In the genomic region with DNA sequence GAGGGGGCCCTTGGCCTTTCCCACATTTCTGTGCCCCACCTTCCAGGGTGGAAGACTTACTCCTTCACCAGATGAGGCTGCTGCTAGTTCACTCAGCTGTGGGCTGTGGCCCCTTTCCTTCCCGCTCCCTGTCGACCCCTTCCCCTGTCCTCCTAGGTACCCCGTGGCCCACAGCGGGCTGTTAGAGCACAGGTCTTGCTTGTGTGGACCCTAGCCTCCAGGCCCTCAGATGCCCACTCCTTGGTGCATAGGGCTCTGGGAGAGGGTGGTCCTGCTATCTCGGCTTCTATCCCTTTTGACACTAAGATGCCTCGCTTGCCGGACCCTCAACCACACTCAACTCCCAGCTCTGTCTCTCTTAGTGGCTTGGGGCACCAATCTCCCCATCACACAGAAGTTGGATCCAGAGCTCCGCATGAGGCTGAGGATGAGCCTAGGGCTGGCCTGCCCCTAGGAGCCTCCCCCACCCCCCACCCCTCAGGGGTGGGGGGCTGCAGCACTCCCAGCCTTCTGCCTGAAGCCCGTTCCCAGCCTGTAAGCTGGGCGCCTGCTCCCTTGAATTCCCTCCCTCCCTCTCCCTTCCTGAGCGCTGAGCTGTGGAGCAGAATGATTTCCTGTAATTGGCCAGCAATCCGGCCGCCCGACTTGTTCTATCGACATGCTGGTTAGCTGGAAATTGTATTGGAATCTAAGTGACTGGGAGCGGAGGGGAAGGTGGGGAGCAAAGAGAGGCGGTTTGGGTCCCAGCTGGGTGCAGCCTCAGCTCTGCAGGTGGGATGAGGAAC, we compare ENCODE assay signal across 9 cellular contexts. TPM values are rescaled to one million over a fixed set of nuclear protein-coding genes. Genes with fewer than 3 reads are reported as not detected.
DNase-seq lines count a peak whose midpoint lies in the region; ATAC-seq and TF ChIP-seq lines count a peak whose summit lies in the region.
"Had no signal": no experiment of that assay in that cellular context is flagged by ENCODE, and none has a peak within 500 bp of the region (broad histone marks: within the 10 kb centered on the region; RNA-seq: fewer than 3 reads in every experiment).

No MANE protein-coding gene starts in this region.

- no peak overlapping the region for H3K4me2 ChIP-seq in fibroblast of lung (ENCODE audit: extremely low read depth, insufficient read depth, low read length)

- H3K27ac Mint-ChIP-seq in CD4-positive, alpha-beta memory T cell: peak overlapping the region in 1 of 7 donors; percentile 24
- H3K27ac Mint-ChIP-seq in nephron progenitor cell: no peak overlapping the region

- peaks cover 4% of the 10 kb centered on the region in 2 donors for H3K36me3 Mint-ChIP-seq in CD4-positive, alpha-beta memory T cell
- H3K36me3 Mint-ChIP-seq in nephron progenitor cell (ENCODE audit: low read depth): peaks cover 13% of the 10 kb centered on the region

- POLR2A ChIA-PET in CD4-positive, alpha-beta memory T cell (lab: Charles Lee; ENCODE audit: partially characterized antibody): interaction anchor here (1.0 to 2.8 kb wide), 4 partner anchors 30 to 245 kb away, joined by 3 to 9 read pairs (median 6); a partner anchor contains a TSS

- H3K9me3 Mint-ChIP-seq in CD4-positive, alpha-beta memory T cell: no peaks in the 10 kb centered on the region
- no peaks in the 10 kb centered on the region for H3K9me3 Mint-ChIP-seq in nephron progenitor cell

- CTCF ChIA-PET in CD4-positive, alpha-beta memory T cell (lab: Charles Lee; ENCODE audit: partially characterized antibody): interaction anchor here (0.7 to 5.8 kb wide), 13 partner anchors 8 to 244 kb away, joined by 3 to 76 read pairs (median 3); a partner anchor contains a TSS

- no peaks in the 10 kb centered on the region for H3K36me3 ChIP-seq in CD4-positive, alpha-beta memory T cell (ENCODE audit: insufficient read depth, low read length)
- peaks cover 6% of the 10 kb centered on the region for H3K36me3 ChIP-seq in fibroblast of lung (ENCODE audit: control insufficient read depth, insufficient read depth, low read length)

- H3K4me3 Mint-ChIP-seq in CD4-positive, alpha-beta memory T cell: peak overlapping the region in 6 of 8 donors; percentile 5 to 84 (median 30)
- peak overlapping the region; percentile 72 for H3K4me3 Mint-ChIP-seq in nephron progenitor cell

- peaks cover 26 to 41% of the 10 kb centered on the region in 2 donors for H3K27me3 Mint-ChIP-seq in CD4-positive, alpha-beta memory T cell
- H3K27me3 Mint-ChIP-seq in nephron progenitor cell (ENCODE audit: low read depth, poor library complexity): peaks cover 41% of the 10 kb centered on the region

- intact Hi-C loops in CD4-positive, alpha-beta memory T cell (cut with micrococcal nuclease): no loop called here

- no peak overlapping the region for H2AFZ ChIP-seq in fibroblast of lung (ENCODE audit: low read length)

- H3K27me3 ChIP-seq in CD4-positive, alpha-beta memory T cell (ENCODE audit: insufficient read depth, low read length): peaks cover 20% of the 10 kb centered on the region
- no peaks in the 10 kb centered on the region for H3K27me3 ChIP-seq in fibroblast of lung (ENCODE audit: control insufficient read depth, insufficient read depth, low read length)
- H3K27me3 ChIP-seq: MG63 had no signal

- H3K9ac ChIP-seq in fibroblast of lung (ENCODE audit: insufficient read depth, low read length): no peak overlapping the region

- H3K4me3 ChIP-seq in CD4-positive, alpha-beta memory T cell (ENCODE audit: low read length in 2 of 2): no peak overlapping the region
- no peak overlapping the region for H3K4me3 ChIP-seq in fibroblast of lung (replicated peaks in 1 of 4; ENCODE audit: control extremely low read depth in 1 of 4, insufficient read depth in 1 of 4, low read depth in 3 of 4, low read length in 4 of 4)

- H3K27ac ChIP-seq in CD4-positive, alpha-beta memory T cell (ENCODE audit: low read depth, low read length): no peak overlapping the region
- H3K27ac ChIP-seq in fibroblast of lung (ENCODE audit: insufficient read depth, low read length): no peak overlapping the region

- no peak for ATAC-seq in GM19467 (IDR thresholded peaks at IDR 0.05; ENCODE audit: unreplicated experiment)

- H3K4me1 ChIP-seq in CD4-positive, alpha-beta memory T cell (ENCODE audit: insufficient read depth, low read length): peaks cover 25% of the 10 kb centered on the region
- H3K4me1 ChIP-seq in fibroblast of lung (ENCODE audit: control insufficient read depth, extremely low read depth, insufficient read depth, low read length): peaks cover 14% of the 10 kb centered on the region

- H3K79me2 ChIP-seq in fibroblast of lung (ENCODE audit: control insufficient read depth, insufficient read depth, low read length): no peaks in the 10 kb centered on the region

- no peaks in the 10 kb centered on the region for H3K9me3 ChIP-seq in CD4-positive, alpha-beta memory T cell (ENCODE audit: control insufficient read depth in 1 of 2, low read length in 2 of 2)
- no peaks in the 10 kb centered on the region for H3K9me3 ChIP-seq in fibroblast of lung (ENCODE audit: control insufficient read depth, insufficient read depth, low read depth, low read length)

- no peaks in the 10 kb centered on the region for H4K20me1 ChIP-seq in fibroblast of lung (ENCODE audit: control insufficient read depth, extremely low read depth, insufficient read depth, low read length)

- H3K4me1 Mint-ChIP-seq in CD4-positive, alpha-beta memory T cell: peaks cover 11 to 22% (median 18%) of the 10 kb centered on the region in 4 donors
- H3K4me1 Mint-ChIP-seq in nephron progenitor cell: peaks cover 48% of the 10 kb centered on the region

- no peak for DNase-seq in CD4-positive, alpha-beta memory T cell
- DNase-seq in NCI-H2227 treated with DMSO at 0.1 percent for 48 hours (lab: John Stamatoyannopoulos, UW) (peak; percentile 67), fibroblast of lung (ENCODE audit: low read depth in 2 of 2) (peak; percentile 44 to 58), nephron progenitor cell (peak; percentile 49), NCI-H1092 (lab: John Stamatoyannopoulos, UW) (no peak), NCI-H526 treated with DMSO at 0.1 percent for 48 hours (lab: John Stamatoyannopoulos, UW) (no peak)
- DNase-seq in activated naive CD4-positive, alpha-beta T cell treated with Interleukin-2 at 50 U/mL for 16 hours: no peak
- DNase-seq: MG63 had no signal

- TF ChIP-seq CTCF in fibroblast of lung (conservative IDR thresholded peaks at IDR 0.05 in 1 of 2, IDR thresholded peaks at IDR 0.05 in 1 of 2; ENCODE audit: low read depth in 1 of 2, low read length in 2 of 2): no peak
- TF ChIP-seq CTCF in nephron progenitor cell (IDR thresholded peaks at IDR 0.05): no peak

RNA-seq across cellular contexts. Expression of a gene that starts 30.9 kb away (rescaled TPM):
- 10 to 100 TPM; 32.0 to 32.1 TPM for total RNA-seq in CD4-positive, alpha-beta memory T cell
- 10 to 100 TPM in 1 of 2 donors, 1 to 10 TPM in 1; 8.8 to 16.2 TPM for polyA plus RNA-seq in CD4-positive, alpha-beta memory T cell
- 39.8 and 41.5 TPM in 2 replicates for total RNA-seq in fibroblast of lung
- 21.8 TPM in 2 replicates for polyA plus RNA-seq in fibroblast of lung
- 26.3 and 28.3 TPM in 2 replicates for polyA plus RNA-seq in fibroblast of lung (2012)
- polyA minus RNA-seq in fibroblast of lung (ENCODE audit: low replicate concordance): 85.1 and 89.3 TPM in 2 replicates

RNA-seq across cellular contexts. Expression of a gene that starts 40.6 kb away (rescaled TPM):
- total RNA-seq in CD4-positive, alpha-beta memory T cell: 100 to 1,000 TPM; 125 to 126 TPM
- polyA plus RNA-seq in CD4-positive, alpha-beta memory T cell: 10 to 100 TPM; 56.2 to 75.7 TPM
- 73.2 and 124 TPM in 2 replicates for total RNA-seq in fibroblast of lung
- 46.2 and 57.1 TPM in 2 replicates for polyA plus RNA-seq in fibroblast of lung
- polyA plus RNA-seq in fibroblast of lung (2012): 104 and 130 TPM in 2 replicates
- polyA minus RNA-seq in fibroblast of lung (ENCODE audit: low replicate concordance): 67.8 and 173 TPM in 2 replicates

RNA-seq across cellular contexts. Expression of a gene that starts 52.4 kb away (rescaled TPM):
- total RNA-seq in CD4-positive, alpha-beta memory T cell: not detected
- not detected for polyA plus RNA-seq in CD4-positive, alpha-beta memory T cell
- total RNA-seq in fibroblast of lung: 1.3 and 1.8 TPM in 2 replicates
- polyA plus RNA-seq in fibroblast of lung: 0.53 and 1.0 TPM in 2 replicates
- 0.83 and 2.4 TPM in 2 replicates for polyA plus RNA-seq in fibroblast of lung (2012)
- 0.19 and 0.79 TPM in 2 replicates for polyA minus RNA-seq in fibroblast of lung (ENCODE audit: low replicate concordance)

Comparison
In these comparisons a context has a peak if more than half of its experiments do, and no peak if none do; other contexts are left out.
1. DNase-seq: peak in NCI-H2227 treated with DMSO at 0.1 percent for 48 hours (single experiment), fibroblast of lung (2 of 2) and nephron progenitor cell (single experiment); none in CD4-positive, alpha-beta memory T cell (0 of 5), NCI-H1092 (single experiment), NCI-H526 treated with DMSO at 0.1 percent for 48 hours (single experiment) and activated naive CD4-positive, alpha-beta T cell treated with Interleukin-2 at 50 U/mL for 16 hours (single experiment).